ENCODE assay signal across 8 cellular contexts in genomic region chr17:31093866-31094599, GRCh38. TPM values are rescaled to one million over a fixed set of nuclear protein-coding genes. Genes with fewer than 3 reads are reported as not detected.
DNase-seq lines count a peak whose midpoint lies in the region; ATAC-seq, FAIRE-seq and TF ChIP-seq lines count a peak whose summit lies in the region.

No MANE protein-coding gene starts in this region.

- peak overlapping the region; percentile 81 for H3K4me3 Mint-ChIP-seq in endodermal cell
- peak overlapping the region; percentile 96 for H3K4me3 Mint-ChIP-seq in osteocyte (ENCODE audit: unreplicated experiment)

- in situ Hi-C loops in KBM-7 (cut with MboI; ENCODE audit: low pct_unique_long_range_greater_than_20kb, low sequenced_read_pairs): no loop called here

- peak overlapping the region; percentile 95 for H3K27ac Mint-ChIP-seq in endodermal cell
- H3K27ac Mint-ChIP-seq in osteocyte (ENCODE audit: unreplicated experiment): peak overlapping the region; percentile 90

- TF ChIP-seq CTCF in endodermal cell (conservative IDR thresholded peaks at IDR 0.05): no peak
- no peak for TF ChIP-seq CTCF in osteocyte (IDR thresholded peaks at IDR 0.05)

- peak overlapping the region; percentile 93 for H3K4me3 ChIP-seq in endodermal cell (ENCODE audit: low read length)

- no peaks in the 10 kb centered on the region for H3K27me3 ChIP-seq in endodermal cell (ENCODE audit: control insufficient read depth, insufficient read depth, low read length, poor library complexity, severe bottlenecking)

- DNase-seq in GM18507 (ENCODE audit: extremely low spot score, insufficient read length, low read depth) (no peak), NCI-H69 (lab: John Stamatoyannopoulos, UW) (peak; percentile 41), endodermal cell (peak; percentile 64), osteocyte (ENCODE audit: extremely low spot score, unreplicated experiment) (no peak), GM19240 (ENCODE audit: insufficient read length, low spot score) (no peak), KBM-7 (no peak)

- no peaks in the 10 kb centered on the region for H3K9me3 ChIP-seq in endodermal cell (ENCODE audit: control insufficient read depth, low read length)

- peaks cover 14% of the 10 kb centered on the region for H3K4me1 Mint-ChIP-seq in endodermal cell
- H3K4me1 Mint-ChIP-seq in osteocyte (ENCODE audit: unreplicated experiment): peaks cover 18% of the 10 kb centered on the region

- H3K27ac ChIP-seq in endodermal cell (ENCODE audit: low read depth, low read length): peak overlapping the region; percentile 88

- H3K9ac ChIP-seq in endodermal cell (ENCODE audit: extremely low read depth, low read length, poor library complexity, severe bottlenecking): peak overlapping the region; percentile 79

- no peak for ATAC-seq in HG02623 (IDR thresholded peaks at IDR 0.05; ENCODE audit: unreplicated experiment)
- ATAC-seq in GM18870 (IDR thresholded peaks at IDR 0.05; ENCODE audit: unreplicated experiment): no peak

- H3K36me3 Mint-ChIP-seq in endodermal cell (ENCODE audit: low read depth) (peaks cover 8% of the 10 kb centered on the region), osteocyte (ENCODE audit: unreplicated experiment) (no peaks in the 10 kb centered on the region)

- H3K27me3 Mint-ChIP-seq in endodermal cell (ENCODE audit: insufficient read depth): no peaks in the 10 kb centered on the region
- H3K27me3 Mint-ChIP-seq in osteocyte (ENCODE audit: unreplicated experiment): no peaks in the 10 kb centered on the region

- no peaks in the 10 kb centered on the region for H3K36me3 ChIP-seq in endodermal cell (ENCODE audit: control insufficient read depth, insufficient read depth, low read length)

- 24 to 35% methylated on average over 13 to 16 of the region's 17 CpGs for WGBS in endodermal cell (ENCODE audit: insufficient coverage in 1 of 2, insufficient read length in 1 of 2), 2 experiments

- H3K4me1 ChIP-seq in endodermal cell (ENCODE audit: control insufficient read depth, insufficient read depth, low read length): no peaks in the 10 kb centered on the region

- peak; percentile 44 for FAIRE-seq in GM18507 (lab: Jason Lieb, UNC)

- H3K9me3 Mint-ChIP-seq in endodermal cell (no peaks in the 10 kb centered on the region), osteocyte (ENCODE audit: unreplicated experiment) (no peaks in the 10 kb centered on the region)

RNA-seq across cellular contexts. Expression of gene NF1, which starts 0.7 kb away (rescaled TPM):
- total RNA-seq in endodermal cell (10 to 100 TPM; 61.9 to 69.3 TPM), osteocyte (66.7 and 70.4 TPM in 2 replicates)
- polyA plus RNA-seq in endodermal cell (2013, experiment 1 of 2): 35.2 TPM
- 34.2 TPM for polyA plus RNA-seq in endodermal cell (2013, experiment 2 of 2)

Comparison
In these comparisons a context has a peak if more than half of its experiments do, and no peak if none do; other contexts are left out.
1. DNase-seq: peak in NCI-H69 (single experiment) and endodermal cell (single experiment); none in GM18507 (single experiment), osteocyte (single experiment), GM19240 (single experiment) and KBM-7 (single experiment).